39 cellular contexts compared by ENCODE assay signal in genomic region chr15:73527598-73527997, GRCh38.
"Had no signal": no experiment of that assay in that cellular context is flagged by ENCODE, and none has a peak within 500 bp of the region (broad histone marks: within the 10 kb centered on the region; RNA-seq: fewer than 3 reads in every experiment).

No MANE protein-coding gene starts in this region.

- H3K4me1 Mint-ChIP-seq: activated naive CD4-positive, alpha-beta T cell treated with anti-CD3 and anti-CD28 coated beads, Interleukin-2, amount 10 ng/mL, durations not matched to agents 7 days and 5 days; activated naive CD4-positive, alpha-beta T cell treated with anti-CD3 and anti-CD28 coated beads, Interleukin-2, amount 50 U/mL, for 24 hours; activated naive CD8-positive, alpha-beta T cell treated with anti-CD3 and anti-CD28 coated beads for 36 hours; activated naive CD8-positive, alpha-beta T cell treated with anti-CD3 and anti-CD28 coated beads, Interleukin-2, amount 10 ng/mL, durations not matched to agents 7 days and 5 days; activated naive CD8-positive, alpha-beta T cell treated with anti-CD3 and anti-CD28 coated beads, Interleukin-2, amount 50 U/mL, for 24 hours; activated T-helper 17 cell treated with anti-CD3 and anti-CD28 coated beads, Interleukin-2, amount 50 U/mL, for 72 hours; brain; central memory CD8-positive, alpha-beta T cell had no signal

- H3K36me3 ChIP-seq: adrenal gland, ascending aorta, brain microvascular endothelial cell, breast epithelium had no signal

- H3K4me1 ChIP-seq: adrenal gland, ascending aorta, body of pancreas, breast epithelium had no signal

- H3K27ac ChIP-seq: adrenal gland, ascending aorta, body of pancreas, brain microvascular endothelial cell, breast epithelium had no signal

- FAIRE-seq: astrocyte, bronchial epithelial cell, colon had no signal

- H3K27me3 Mint-ChIP-seq: activated naive CD4-positive, alpha-beta T cell treated with anti-CD3 and anti-CD28 coated beads, Interleukin-2, amount 50 U/mL, for 24 hours; activated T-cell treated with anti-CD3 and anti-CD28 coated beads, Interleukin-2, amount 50 U/mL, for 24 hours; activated T-helper 17 cell treated with anti-CD3 and anti-CD28 coated beads, Interleukin-2, amount 50 U/mL, for 72 hours; central memory CD8-positive, alpha-beta T cell had no signal

- H3K9me3 ChIP-seq: adrenal gland, ascending aorta, body of pancreas, breast epithelium had no signal

- H3K36me3 Mint-ChIP-seq: activated naive CD4-positive, alpha-beta T cell treated with anti-CD3 and anti-CD28 coated beads, Interleukin-2, amount 10 ng/mL, durations not matched to agents 7 days and 5 days; activated naive CD8-positive, alpha-beta T cell treated with anti-CD3 and anti-CD28 coated beads, Interleukin-2, amount 10 ng/mL, durations not matched to agents 7 days and 5 days; brain had no signal

- H3K4me3 ChIP-seq: adrenal gland, ascending aorta, body of pancreas, breast epithelium had no signal

- H3K4me3 Mint-ChIP-seq: activated naive CD4-positive, alpha-beta T cell treated with anti-CD3 and anti-CD28 coated beads for 36 hours; activated naive CD4-positive, alpha-beta T cell treated with anti-CD3 and anti-CD28 coated beads, Interleukin-2, amount 10 ng/mL, durations not matched to agents 7 days and 5 days; activated naive CD4-positive, alpha-beta T cell treated with anti-CD3 and anti-CD28 coated beads, Interleukin-2, amount 50 U/mL, for 24 hours; activated naive CD8-positive, alpha-beta T cell; activated naive CD8-positive, alpha-beta T cell treated with anti-CD3 and anti-CD28 coated beads for 36 hours; activated naive CD8-positive, alpha-beta T cell treated with anti-CD3 and anti-CD28 coated beads, Interleukin-2, amount 10 ng/mL, durations not matched to agents 7 days and 5 days; activated naive CD8-positive, alpha-beta T cell treated with anti-CD3 and anti-CD28 coated beads, Interleukin-2, amount 50 U/mL, for 24 hours; activated T-cell treated with anti-CD3 and anti-CD28 coated beads, Interleukin-2, amount 50 U/mL, for 24 hours; activated T-cell treated with anti-CD3 and anti-CD28 coated beads, Interleukin-2, amount 50 U/mL, for 4 hours; activated T-cell treated with anti-CD3 and anti-CD28 coated beads, Interleukin-2, amount 50 U/mL, for 72 hours; activated T-helper 1 cell treated with anti-CD3 and anti-CD28 coated beads, Interleukin-12 subunit alpha, Interleukin-12 subunit beta, Interleukin-2, Interleukin-4 antibody, amounts not matched to agents 30 ng/mL and 10 ng/mL and 1 ng/mL, durations not matched to agents 14 hours and 24 hours and 36 hours; activated T-helper 17 cell treated with anti-CD3 and anti-CD28 coated beads, Interleukin-2, amount 50 U/mL, for 72 hours; brain; central memory CD8-positive, alpha-beta T cell had no signal

- H3K27ac Mint-ChIP-seq: activated naive CD4-positive, alpha-beta T cell treated with anti-CD3 and anti-CD28 coated beads for 36 hours; activated naive CD4-positive, alpha-beta T cell treated with anti-CD3 and anti-CD28 coated beads, Interleukin-2, amount 10 ng/mL, durations not matched to agents 7 days and 5 days; activated naive CD4-positive, alpha-beta T cell treated with anti-CD3 and anti-CD28 coated beads, Interleukin-2, amount 50 U/mL, for 24 hours; activated naive CD4-positive, alpha-beta T cell treated with anti-CD3 and anti-CD28 coated beads, Interleukin-2, amount 50 U/mL, for 72 hours; activated naive CD8-positive, alpha-beta T cell; activated naive CD8-positive, alpha-beta T cell treated with anti-CD3 and anti-CD28 coated beads for 36 hours; activated naive CD8-positive, alpha-beta T cell treated with anti-CD3 and anti-CD28 coated beads, Interleukin-2, amount 10 ng/mL, durations not matched to agents 7 days and 5 days; activated naive CD8-positive, alpha-beta T cell treated with anti-CD3 and anti-CD28 coated beads, Interleukin-2, amount 50 U/mL, for 24 hours; activated T-cell treated with anti-CD3 and anti-CD28 coated beads, Interleukin-2, amount 50 U/mL, for 24 hours; activated T-cell treated with anti-CD3 and anti-CD28 coated beads, Interleukin-2, amount 50 U/mL, for 72 hours; activated T-helper 1 cell treated with anti-CD3 and anti-CD28 coated beads, Interleukin-12 subunit alpha, Interleukin-12 subunit beta, Interleukin-2, Interleukin-4 antibody, amounts not matched to agents 30 ng/mL and 10 ng/mL and 1 ng/mL, durations not matched to agents 14 hours and 24 hours and 36 hours; activated T-helper 17 cell treated with anti-CD3 and anti-CD28 coated beads, Interleukin-2, amount 50 U/mL, for 72 hours; activated T-helper 2 cell treated with anti-CD3 and anti-CD28 coated beads, Interferon-gamma antibody, Interleukin-2, Interleukin-4, amounts not matched to agents 10 μg/mL and 5 μg/mL and 100 μg/mL, durations not matched to agents 14 hours and 24 hours and 36 hours; brain had no signal

- H3K27me3 ChIP-seq: adrenal gland, ascending aorta, body of pancreas, brain microvascular endothelial cell, breast epithelium had no signal

- DNase-seq: activated effector memory CD4-positive, alpha-beta T cell treated with anti-CD3 and anti-CD28 coated beads, Interleukin-2, amount 50 U/mL, for 16 hours; activated effector memory CD4-positive, alpha-beta T cell treated with Interleukin-2 at 50 U/mL for 16 hours; activated gamma-delta T cell; activated gamma-delta T cell treated with Interleukin-2 at 50 U/mL for 16 hours; activated naive CD4-positive, alpha-beta T cell; activated naive CD4-positive, alpha-beta T cell treated with anti-CD3 and anti-CD28 coated beads for 36 hours; activated naive CD4-positive, alpha-beta T cell treated with anti-CD3 and anti-CD28 coated beads, Interleukin-2, amount 10 ng/mL, durations not matched to agents 7 days and 5 days; activated naive CD4-positive, alpha-beta T cell treated with anti-CD3 and anti-CD28 coated beads, Interleukin-2, amount 50 U/mL, for 16 hours; activated naive CD4-positive, alpha-beta T cell treated with Interleukin-2 at 50 U/mL for 16 hours; activated naive CD8-positive, alpha-beta T cell treated with anti-CD3 and anti-CD28 coated beads for 36 hours; activated naive CD8-positive, alpha-beta T cell treated with anti-CD3 and anti-CD28 coated beads, Interleukin-2, amount 10 ng/mL, durations not matched to agents 7 days and 5 days; activated naive CD8-positive, alpha-beta T cell treated with anti-CD3 and anti-CD28 coated beads, Interleukin-2, amount 50 U/mL, for 24 hours; activated T-cell treated with anti-CD3 and anti-CD28 coated beads, Interleukin-2, amount 50 U/mL, for 24 hours; activated T-cell treated with anti-CD3 and anti-CD28 coated beads, Interleukin-2, amount 50 U/mL, for 4 hours; activated T-cell treated with anti-CD3 and anti-CD28 coated beads, Interleukin-2, amount 50 U/mL, for 48 hours; activated T-cell treated with anti-CD3 and anti-CD28 coated beads, Interleukin-2, amount 50 U/mL, for 72 hours; adrenal gland; amniotic stem cell; amygdala; anterior cingulate cortex; aorta; body of pancreas; brain microvascular endothelial cell; caudate nucleus; central memory CD4-positive, alpha-beta T cell; cerebellar nuclear complex had no signal

- ATAC-seq: activated naive CD4-positive, alpha-beta T cell treated with anti-CD3 and anti-CD28 coated beads, Interleukin-2, amount 50 U/mL, for 72 hours; activated naive CD8-positive, alpha-beta T cell treated with anti-CD3 and anti-CD28 coated beads, Interleukin-2, amount 50 U/mL, for 24 hours; activated T-cell treated with anti-CD3 and anti-CD28 coated beads, Interleukin-2, amount 50 U/mL, for 4 hours; activated T-cell treated with anti-CD3 and anti-CD28 coated beads, Interleukin-2, amount 50 U/mL, for 72 hours; activated T-helper 17 cell treated with anti-CD3 and anti-CD28 coated beads, Interleukin-2, amount 50 U/mL, for 72 hours; body of pancreas had no signal

- H3K9me3 Mint-ChIP-seq: activated naive CD4-positive, alpha-beta T cell treated with anti-CD3 and anti-CD28 coated beads for 36 hours; activated naive CD4-positive, alpha-beta T cell treated with anti-CD3 and anti-CD28 coated beads, Interleukin-2, amount 10 ng/mL, durations not matched to agents 7 days and 5 days; activated naive CD4-positive, alpha-beta T cell treated with anti-CD3 and anti-CD28 coated beads, Interleukin-2, amount 50 U/mL, for 24 hours; activated naive CD4-positive, alpha-beta T cell treated with anti-CD3 and anti-CD28 coated beads, Interleukin-2, amount 50 U/mL, for 72 hours; activated naive CD8-positive, alpha-beta T cell treated with anti-CD3 and anti-CD28 coated beads for 36 hours; activated naive CD8-positive, alpha-beta T cell treated with anti-CD3 and anti-CD28 coated beads, Interleukin-2, amount 10 ng/mL, durations not matched to agents 7 days and 5 days; activated naive CD8-positive, alpha-beta T cell treated with anti-CD3 and anti-CD28 coated beads, Interleukin-2, amount 50 U/mL, for 24 hours; activated T-cell treated with anti-CD3 and anti-CD28 coated beads, Interleukin-2, amount 50 U/mL, for 24 hours; activated T-cell treated with anti-CD3 and anti-CD28 coated beads, Interleukin-2, amount 50 U/mL, for 4 hours; activated T-cell treated with anti-CD3 and anti-CD28 coated beads, Interleukin-2, amount 50 U/mL, for 72 hours; activated T-helper 1 cell treated with anti-CD3 and anti-CD28 coated beads, Interleukin-12 subunit alpha, Interleukin-12 subunit beta, Interleukin-2, Interleukin-4 antibody, amounts not matched to agents 30 ng/mL and 10 ng/mL and 1 ng/mL, durations not matched to agents 14 hours and 24 hours and 36 hours; activated T-helper 17 cell treated with anti-CD3 and anti-CD28 coated beads, Interleukin-2, amount 50 U/mL, for 72 hours; activated T-helper 2 cell treated with anti-CD3 and anti-CD28 coated beads, Interferon-gamma antibody, Interleukin-2, Interleukin-4, amounts not matched to agents 10 μg/mL and 5 μg/mL and 100 μg/mL, durations not matched to agents 14 hours and 24 hours and 36 hours; central memory CD8-positive, alpha-beta T cell had no signal
